ENCODE assay signal across 9 cellular contexts in genomic region chr12:50927356-50927755, GRCh38. TPM values are rescaled to one million over a fixed set of nuclear protein-coding genes. Genes with fewer than 3 reads are reported as not detected.
DNase-seq lines count a peak whose midpoint lies in the region; ATAC-seq and TF ChIP-seq lines count a peak whose summit lies in the region.
"Had no signal": no experiment of that assay in that cellular context is flagged by ENCODE, and none has a peak within 500 bp of the region (broad histone marks: within the 10 kb centered on the region; RNA-seq: fewer than 3 reads in every experiment).

No MANE protein-coding gene starts in this region.

- H3K36me3 Mint-ChIP-seq in brain (peaks cover 16% of the 10 kb centered on the region), memory B cell (peaks cover 23% of the 10 kb centered on the region)

- peak overlapping the region in 4 of 5 experiments; percentile 59 to 93 (median 82) for H3K27ac Mint-ChIP-seq in brain
- H3K27ac Mint-ChIP-seq in memory B cell = peak overlapping the region; percentile 64

- intact Hi-C loops in posterior cingulate gyrus (cut with DNase I) = loop anchor here (5.0 kb wide), 1 partner anchor 60 kb away; no protein-coding TSS in a partner anchor

- no peaks in the 10 kb centered on the region for H3K9me3 Mint-ChIP-seq in brain
- no peaks in the 10 kb centered on the region for H3K9me3 Mint-ChIP-seq in memory B cell

- H3K4me3 Mint-ChIP-seq in brain = peak overlapping the region; percentile 68 to 96 (median 92)
- peak overlapping the region; percentile 100 for H3K4me3 Mint-ChIP-seq in memory B cell

- peaks cover 70% of the 10 kb centered on the region for H3K4me1 Mint-ChIP-seq in brain
- H3K4me1 Mint-ChIP-seq in memory B cell = peaks cover 29% of the 10 kb centered on the region

- TF ChIP-seq CTCF in HFF-Myc (IDR thresholded peaks at IDR 0.05; ENCODE audit: low read depth, low read length, missing control alignments) (no peak), brain (conservative IDR thresholded peaks at IDR 0.05) (no peak)

- no peak for DNase-seq in HFF-Myc (ENCODE audit: extremely low read depth, low read depth)
- DNase-seq in memory B cell (ENCODE audit: low spot score in 2 of 2) = no peak
- peak; percentile 15 for DNase-seq in superior temporal gyrus (ENCODE audit: extremely low spot score)
- DNase-seq in posterior cingulate gyrus = no peak
- no peak for DNase-seq in anterior cingulate cortex (lab: John Stamatoyannopoulos, UW)
- no peak for DNase-seq in HCEC 1CT
- DNase-seq in NCI-H128 (lab: John Stamatoyannopoulos, UW; ENCODE audit: unreplicated experiment) = no peak
- DNase-seq: NCI-H524 had no signal

- H3K27me3 Mint-ChIP-seq in brain = no peaks in the 10 kb centered on the region
- H3K27me3 Mint-ChIP-seq in memory B cell = no peaks in the 10 kb centered on the region

- H3K4me3 ChIP-seq in HFF-Myc (replicated peaks; ENCODE audit: low read depth, low read length) = peak overlapping the region; percentile 52

- ATAC-seq in memory B cell (ENCODE audit: low read depth) = no peak

RNA-seq across cellular contexts. Expression of gene HIGD1C, which starts 25.0 kb away (rescaled TPM):
- polyA plus RNA-seq in brain (ENCODE audit: insufficient read depth, low read depth, low replicate concordance) = not detected
